9 cellular contexts compared by ENCODE assay signal in the genomic region with DNA sequence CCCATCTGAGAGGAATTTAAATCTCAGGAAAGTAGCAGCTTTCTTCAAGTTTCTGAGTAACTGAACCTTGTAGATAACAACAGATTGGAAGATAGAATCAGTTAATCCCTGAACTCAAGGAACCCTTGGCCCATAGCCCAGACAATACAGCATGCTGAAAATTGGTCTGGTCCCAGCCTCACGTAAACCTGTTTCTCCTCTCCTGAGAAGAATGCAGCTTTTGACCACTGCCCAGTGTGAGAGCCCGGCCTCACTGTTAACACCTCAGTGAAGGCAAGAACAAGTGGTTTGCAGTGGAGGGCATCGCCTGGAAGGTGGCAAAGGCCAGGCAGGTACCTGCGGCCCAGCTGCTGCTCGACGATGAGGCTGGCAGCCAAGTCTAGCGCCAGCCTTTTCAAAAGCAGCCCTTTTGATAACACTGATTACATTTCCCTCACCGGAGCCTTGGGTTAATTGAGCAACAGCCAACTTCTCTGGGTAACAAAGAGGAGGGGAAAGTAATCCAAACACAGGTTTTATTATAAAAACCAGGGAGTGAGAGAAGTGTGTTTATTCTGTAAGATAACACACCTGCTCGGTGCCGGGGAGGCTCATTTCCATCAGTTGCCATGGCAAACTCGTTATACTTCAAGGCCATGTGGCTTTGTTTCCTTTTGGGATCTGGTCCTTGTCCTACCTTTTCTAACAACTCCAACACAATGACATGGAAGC. TPM values are rescaled to one million over a fixed set of nuclear protein-coding genes. Genes with fewer than 3 reads are reported as not detected.
DNase-seq lines count a peak whose midpoint lies in the region; ATAC-seq and TF ChIP-seq lines count a peak whose summit lies in the region.
"Had no signal": no experiment of that assay in that cellular context is flagged by ENCODE, and none has a peak within 500 bp of the region (broad histone marks: within the 10 kb centered on the region; RNA-seq: fewer than 3 reads in every experiment).

No MANE protein-coding gene starts in this region.

- in situ Hi-C loops in GM13977 (cut with MboI; ENCODE audit: low pct_unique_long_range_greater_than_20kb, low sequenced_read_pairs, unreplicated experiment) = no loop called here

- no peak overlapping the region for H3K4me3 ChIP-seq in ectodermal cell (ENCODE audit: insufficient read depth, low read depth, low read length)

- H3K4me1 Mint-ChIP-seq in neural crest cell = peaks cover 48% of the 10 kb centered on the region

- peaks cover 13% of the 10 kb centered on the region for H3K4me1 ChIP-seq in ectodermal cell (ENCODE audit: control insufficient read depth, insufficient read depth, low read length)

- no peaks in the 10 kb centered on the region for H3K9me3 ChIP-seq in ectodermal cell (ENCODE audit: control insufficient read depth, low read length)

- TF ChIP-seq CTCF in neural crest cell (conservative IDR thresholded peaks at IDR 0.05) (no peak), GM13977 (IDR thresholded peaks at IDR 0.05; ENCODE audit: extremely low read depth, insufficient read depth, missing control alignments) (no peak)

- no peaks in the 10 kb centered on the region for H3K27me3 Mint-ChIP-seq in neural crest cell (ENCODE audit: low read depth)

- ATAC-seq in GM18519 (IDR thresholded peaks at IDR 0.05; ENCODE audit: low FRiP score, unreplicated experiment) (no peak), GM18520 (IDR thresholded peaks at IDR 0.05; ENCODE audit: unreplicated experiment) (no peak)

- H3K27me3 ChIP-seq in ectodermal cell (ENCODE audit: control insufficient read depth, insufficient read depth, low read length, poor library complexity, severe bottlenecking) = no peaks in the 10 kb centered on the region

- H3K4me3 Mint-ChIP-seq in neural crest cell = no peak overlapping the region

- 84 to 87% methylated on average over 10 to 11 of the region's 11 CpGs for WGBS in ectodermal cell, 2 experiments

- peak overlapping the region; percentile 17 for H3K27ac ChIP-seq in ectodermal cell (ENCODE audit: insufficient read depth, low read depth, low read length, poor library complexity, severe bottlenecking)

- H3K27ac Mint-ChIP-seq in neural crest cell (ENCODE audit: unreplicated experiment) = peak overlapping the region; percentile 14

- H3K9me3 Mint-ChIP-seq in neural crest cell = no peaks in the 10 kb centered on the region

- H3K36me3 Mint-ChIP-seq in neural crest cell (ENCODE audit: low read depth) = no peaks in the 10 kb centered on the region

- DNase-seq in DMS 273 (lab: John Stamatoyannopoulos, UW; ENCODE audit: unreplicated experiment) (peak; percentile 95), NCI-H2171 treated with DMSO at 0.1 percent for 48 hours (lab: John Stamatoyannopoulos, UW) (peak; percentile 92), neural crest cell (ENCODE audit: low read depth, low spot score) (no peak), GM13977 (ENCODE audit: low spot score) (no peak), pons (ENCODE audit: low spot score) (no peak)
- DNase-seq: GF-D8 had no signal

- no peaks in the 10 kb centered on the region for H3K36me3 ChIP-seq in ectodermal cell (ENCODE audit: control insufficient read depth, insufficient read depth, low read length)

RNA-seq across cellular contexts. Expression of a gene that starts 54.0 kb away (rescaled TPM):
- 1.4 TPM for polyA plus RNA-seq in ectodermal cell (2013, experiment 1 of 4)
- 1.6 TPM for polyA plus RNA-seq in ectodermal cell (2013, experiment 2 of 4)
- polyA plus RNA-seq in ectodermal cell (2013, experiment 3 of 4) = 1.5 TPM
- 1.4 TPM for polyA plus RNA-seq in ectodermal cell (2013, experiment 4 of 4)
- total RNA-seq in neural crest cell = 1.8 and 2.4 TPM in 2 replicates

Comparison
In these comparisons a context has a peak if more than half of its experiments do, and no peak if none do; other contexts are left out.
1. DNase-seq: peak in DMS 273 (single experiment) and NCI-H2171 treated with DMSO at 0.1 percent for 48 hours (single experiment); none in neural crest cell (single experiment), GM13977 (single experiment) and pons (single experiment).